Comparison of ENCODE assay signal across 8 cellular contexts in the genomic region with DNA sequence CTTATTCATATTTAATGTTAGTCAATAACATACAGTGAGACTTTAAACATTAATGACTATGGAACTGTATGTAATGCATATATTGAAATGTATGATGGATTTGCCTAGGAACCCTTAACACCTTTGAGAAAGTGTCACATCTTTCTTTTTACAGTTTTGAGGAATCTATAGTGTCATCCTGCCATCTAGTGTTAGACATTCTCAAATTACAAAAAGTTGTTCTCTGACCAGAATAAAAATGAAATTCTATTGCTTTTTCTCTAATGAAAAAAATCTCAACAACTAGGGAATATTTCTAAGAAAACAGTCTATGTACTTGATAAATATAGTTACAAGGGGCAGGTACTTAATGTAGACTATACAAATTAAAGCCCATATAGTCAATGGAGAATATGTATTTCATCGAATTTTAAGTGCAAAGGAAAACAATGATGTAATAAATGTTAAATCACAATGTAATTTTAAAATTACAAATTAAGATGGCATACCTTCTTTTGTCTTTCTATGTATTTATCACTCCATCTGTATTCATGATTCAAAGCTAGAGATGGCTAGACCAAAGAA. TPM values are rescaled to one million over a fixed set of nuclear protein-coding genes. Genes with fewer than 3 reads are reported as not detected.
DNase-seq lines count a peak whose midpoint lies in the region; ATAC-seq and TF ChIP-seq lines count a peak whose summit lies in the region.

No MANE protein-coding gene starts in this region.

- H3K9me3 ChIP-seq in AG04450 (ENCODE audit: control insufficient read depth, insufficient read depth, low read length) (no peaks in the 10 kb centered on the region), H9 (ENCODE audit: control insufficient read depth, low read depth, low read length) (no peaks in the 10 kb centered on the region)

- no peak overlapping the region for H3K4me3 ChIP-seq in AG04450 (ENCODE audit: low read depth, low read length)

- no peaks in the 10 kb centered on the region for H3K23me2 ChIP-seq in H9 (ENCODE audit: insufficient read length, low read depth, low read length, poor library complexity, severe bottlenecking)

- intact Hi-C loops in activated CD8-positive, alpha-beta T cell treated with anti-CD3 and anti-CD28 coated beads for 36 hours (cut with micrococcal nuclease), result no loop called here

- H3K27me3 Mint-ChIP-seq in H9 (ENCODE audit: low read depth) (no peaks in the 10 kb centered on the region), glutamatergic neuron (ENCODE audit: unreplicated experiment) (no peaks in the 10 kb centered on the region)
- no peaks in the 10 kb centered on the region for H3K27me3 Mint-ChIP-seq in activated CD8-positive, alpha-beta T cell treated with anti-CD3 and anti-CD28 coated beads for 36 hours

- H3K4me1 ChIP-seq in H9 (ENCODE audit: insufficient read depth, low read length), result no peaks in the 10 kb centered on the region

- no peak overlapping the region for H3T11ph ChIP-seq in H9 (ENCODE audit: low read length)

- H3K4me2 ChIP-seq in H9 (ENCODE audit: insufficient read depth, insufficient read length, low read length), result no peak overlapping the region

- H3K4me1 Mint-ChIP-seq in H9, result peaks cover 5 to 6% of the 10 kb centered on the region in 2 experiments
- peaks cover 3% of the 10 kb centered on the region for H3K4me1 Mint-ChIP-seq in glutamatergic neuron (ENCODE audit: low read depth, unreplicated experiment)
- H3K4me1 Mint-ChIP-seq in activated CD8-positive, alpha-beta T cell treated with anti-CD3 and anti-CD28 coated beads for 36 hours (ENCODE audit: low read depth), result peaks cover 4% of the 10 kb centered on the region

- H3K27ac ChIP-seq in AG04450 (ENCODE audit: low read depth, low read length) (no peak overlapping the region), H9 (ENCODE audit: insufficient read length, low read depth, low read length) (no peak overlapping the region)

- H4K8ac ChIP-seq in H9 (replicated peaks; ENCODE audit: insufficient read length, low read depth, low read length), result no peak overlapping the region

- H3K27me3 ChIP-seq in AG04450 (ENCODE audit: control insufficient read depth, insufficient read depth, low read length) (no peaks in the 10 kb centered on the region), H9 (ENCODE audit: insufficient read depth, low read length) (no peaks in the 10 kb centered on the region)

- no peak overlapping the region for H4K91ac ChIP-seq in H9 (ENCODE audit: insufficient read length, low read depth, low read length)

- no CpG with 5 or more reads among the region's 1 CpG for WGBS in H9 (ENCODE audit: extremely low coverage, insufficient read length, low lambda C conversion rate)

- no peak overlapping the region for H3K4ac ChIP-seq in H9 (ENCODE audit: low read depth, low read length)

- H2BK5ac ChIP-seq in H9 (ENCODE audit: insufficient read length, low read length), result no peak overlapping the region

- POLR2A ChIA-PET in AG04450 (lab: Yijun Ruan, JAX), result no interaction called here
- POLR2A ChIA-PET in activated CD8-positive, alpha-beta T cell treated with anti-CD3 and anti-CD28 coated beads for 36 hours (lab: Charles Lee), result no interaction called here

- H4K5ac ChIP-seq in H9 (ENCODE audit: insufficient read length, low read depth, low read length), result no peak overlapping the region

- no peak overlapping the region for H2AFZ ChIP-seq in H9 (ENCODE audit: low read length)

- no peak overlapping the region for H3K18ac ChIP-seq in H9 (ENCODE audit: insufficient read length, low read depth, low read length)

- DNase-seq in AG04450 (ENCODE audit: low read depth, low spot score) (no peak), H9 (no peak), RPMI8226 (peak; percentile 38), glutamatergic neuron (no peak), NCI-H128 (lab: John Stamatoyannopoulos, UW; ENCODE audit: unreplicated experiment) (no peak), activated gamma-delta T cell (lab: John Stamatoyannopoulos, UW) (no peak)
- no peak for DNase-seq in activated CD8-positive, alpha-beta T cell treated with anti-CD3 and anti-CD28 coated beads for 36 hours

- H2BK20ac ChIP-seq in H9 (ENCODE audit: low read depth, low read length, poor library complexity, severe bottlenecking), result no peak overlapping the region

- H3K9ac ChIP-seq in H9 (ENCODE audit: extremely low read depth, insufficient read length, low read length), result no peak overlapping the region

- no peak overlapping the region for H2AK5ac ChIP-seq in H9 (ENCODE audit: insufficient read length, low read length)

- no peak overlapping the region for H3K4me3 Mint-ChIP-seq in H9
- H3K4me3 Mint-ChIP-seq in glutamatergic neuron (ENCODE audit: unreplicated experiment), result no peak overlapping the region
- no peak overlapping the region for H3K4me3 Mint-ChIP-seq in activated CD8-positive, alpha-beta T cell treated with anti-CD3 and anti-CD28 coated beads for 36 hours

- no peaks in the 10 kb centered on the region for H3K9me3 Mint-ChIP-seq in H9
- H3K9me3 Mint-ChIP-seq in glutamatergic neuron (ENCODE audit: unreplicated experiment), result peaks cover 2% of the 10 kb centered on the region
- H3K9me3 Mint-ChIP-seq in activated CD8-positive, alpha-beta T cell treated with anti-CD3 and anti-CD28 coated beads for 36 hours, result no peaks in the 10 kb centered on the region

- H3K27ac Mint-ChIP-seq in H9, result no peak overlapping the region
- no peak overlapping the region for H3K27ac Mint-ChIP-seq in glutamatergic neuron (ENCODE audit: unreplicated experiment)
- H3K27ac Mint-ChIP-seq in activated CD8-positive, alpha-beta T cell treated with anti-CD3 and anti-CD28 coated beads for 36 hours, result no peak overlapping the region

- no peaks in the 10 kb centered on the region for H3K79me2 ChIP-seq in H9 (ENCODE audit: insufficient read depth, low read length)

- TF ChIP-seq CTCF in AG04450 (IDR thresholded peaks at IDR 0.05; ENCODE audit: low read depth, low read length), result peak; percentile 53
- TF ChIP-seq CTCF in H9 (conservative IDR thresholded peaks at IDR 0.05), result peak; percentile 75
- peak; percentile 45 for TF ChIP-seq CTCF in glutamatergic neuron (IDR thresholded peaks at IDR 0.05; ENCODE audit: partially characterized antibody, unreplicated experiment)
- no peak for TF ChIP-seq CTCF in activated CD8-positive, alpha-beta T cell treated with anti-CD3 and anti-CD28 coated beads for 36 hours (IDR thresholded peaks at IDR 0.05)

- CTCF ChIA-PET in AG04450 (lab: Charles Lee), result interaction anchor here (0.6 to 5.1 kb wide), 5 partner anchors 35 to 597 kb away, joined by 3 to 72 read pairs (median 16); no protein-coding TSS in a partner anchor
- CTCF ChIA-PET in activated CD8-positive, alpha-beta T cell treated with anti-CD3 and anti-CD28 coated beads for 36 hours (lab: Charles Lee), result interaction anchor here (1.0 kb wide), 1 partner anchor 586 kb away, joined by 3 read pairs; no protein-coding TSS in a partner anchor

- no peak overlapping the region for H2BK15ac ChIP-seq in H9 (ENCODE audit: low read depth, low read length)

- H3K79me1 ChIP-seq in H9 (ENCODE audit: insufficient read depth, low read depth, low read length, poor library complexity, severe bottlenecking), result no peaks in the 10 kb centered on the region

- no peak overlapping the region for H3K23ac ChIP-seq in H9 (ENCODE audit: insufficient read length, low read depth, low read length)

- H2BK120ac ChIP-seq in H9 (ENCODE audit: low read depth, low read length, poor library complexity, severe bottlenecking), result no peak overlapping the region

- H3K14ac ChIP-seq in H9 (ENCODE audit: insufficient read depth, low read length), result no peak overlapping the region

- no peak for ATAC-seq in HG03045 (IDR thresholded peaks at IDR 0.05; ENCODE audit: unreplicated experiment)
- ATAC-seq in activated CD8-positive, alpha-beta T cell treated with anti-CD3 and anti-CD28 coated beads for 36 hours, result no peak

- H3K56ac ChIP-seq in H9 (ENCODE audit: insufficient read length, low read depth, low read length), result no peak overlapping the region

- H2BK12ac ChIP-seq in H9 (ENCODE audit: insufficient read length, low read depth, low read length), result no peak overlapping the region

- H3K36me3 Mint-ChIP-seq in H9 (ENCODE audit: insufficient read depth in 1 of 3, low read depth in 3 of 3), result no peaks in the 10 kb centered on the region
- H3K36me3 Mint-ChIP-seq in glutamatergic neuron (ENCODE audit: unreplicated experiment), result no peaks in the 10 kb centered on the region
- H3K36me3 Mint-ChIP-seq in activated CD8-positive, alpha-beta T cell treated with anti-CD3 and anti-CD28 coated beads for 36 hours (ENCODE audit: low read depth), result no peaks in the 10 kb centered on the region

- no peaks in the 10 kb centered on the region for H4K20me1 ChIP-seq in H9 (ENCODE audit: control insufficient read depth, insufficient read depth, insufficient read length)

RNA-seq across cellular contexts. Expression of a gene that starts 5.1 kb away (rescaled TPM):
- polyA plus RNA-seq in AG04450 (2011; rRNA removed), result 3.1 and 4.2 TPM in 2 replicates
- 3.4 and 5.8 TPM in 2 replicates for polyA minus RNA-seq in AG04450 (2011; rRNA and poly(A)+ RNA removed)
- total RNA-seq in H9 (2021), result 1.4 and 1.7 TPM in 2 replicates
- total RNA-seq in glutamatergic neuron (ENCODE audit: unreplicated experiment), result 2.1 TPM
- total RNA-seq in activated CD8-positive, alpha-beta T cell treated with anti-CD3 and anti-CD28 coated beads for 36 hours, result 1 to 10 TPM in 1 of 2 experiments, under 1 TPM in 1; 0.68 to 1.3 TPM
